In genomic region chr5:103000089-103000488, GRCh38 we compare ENCODE assay signal across 5 cellular contexts.
"Had no signal": no experiment of that assay in that cellular context is flagged by ENCODE, and none has a peak within 500 bp of the region (broad histone marks: within the 10 kb centered on the region; RNA-seq: fewer than 3 reads in every experiment).

No MANE protein-coding gene starts in this region.

- H3K27me3 Mint-ChIP-seq: IgD-negative memory B cell had no signal

- DNase-seq: H9, HCEC 1CT, KBM-7 had no signal

- H3K4me1 Mint-ChIP-seq: GM23338, H9, IgD-negative memory B cell had no signal

- H3K4me3 ChIP-seq: GM23338 had no signal

- H3K9me3 Mint-ChIP-seq: GM23338, IgD-negative memory B cell had no signal

- H3K27ac Mint-ChIP-seq: GM23338, H9, IgD-negative memory B cell had no signal

- ATAC-seq: GM23338 had no signal

- H3K4me3 Mint-ChIP-seq: GM23338, H9, IgD-negative memory B cell had no signal
